In the genomic region with DNA sequence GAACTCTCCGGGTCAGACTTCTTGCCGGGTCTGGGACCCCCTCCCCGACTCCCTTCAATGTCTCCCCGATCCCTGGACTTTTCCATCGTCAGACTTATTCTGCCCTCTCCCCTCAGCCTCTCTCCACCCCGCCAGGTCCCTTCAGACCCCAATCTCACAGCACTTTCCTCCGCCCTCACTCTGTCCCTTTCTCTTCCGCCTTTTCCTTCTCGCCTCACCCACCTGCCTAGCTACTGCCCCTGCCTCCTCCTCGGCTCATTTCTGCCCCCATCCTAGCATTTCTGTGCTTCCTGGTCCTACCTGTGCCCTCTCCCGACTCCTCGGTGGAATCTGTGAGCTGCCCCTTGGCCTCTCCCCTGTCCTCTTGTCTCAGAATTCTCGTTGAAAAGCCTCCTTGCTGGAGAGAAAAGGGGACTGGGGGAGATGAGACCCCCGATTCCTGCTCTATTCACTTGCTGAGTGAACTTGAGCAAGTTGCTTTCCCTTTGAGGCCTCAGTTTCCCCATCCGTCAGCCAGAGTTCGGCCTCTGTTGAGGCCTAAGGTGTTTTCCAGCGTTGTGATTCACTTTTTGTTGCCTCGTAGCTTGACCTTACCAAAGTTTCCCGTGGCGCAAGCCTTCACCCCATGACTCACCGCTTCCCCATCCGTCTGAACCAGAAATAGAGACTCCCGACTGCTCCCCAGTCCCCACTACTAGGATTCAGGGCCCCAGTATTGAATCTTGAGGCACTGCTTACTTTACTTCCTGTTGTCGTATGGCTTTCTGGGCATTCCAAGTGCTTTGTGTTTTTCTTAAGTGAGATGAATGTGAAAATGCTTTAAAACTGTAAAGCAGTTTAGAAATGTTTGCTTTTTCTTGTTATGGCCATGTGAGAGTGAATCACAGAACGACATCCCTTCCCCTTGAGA, we compare ENCODE assay signal across 8 cellular contexts. TPM values are rescaled to one million over a fixed set of nuclear protein-coding genes. Genes with fewer than 3 reads are reported as not detected.
DNase-seq lines count a peak whose midpoint lies in the region; ATAC-seq and TF ChIP-seq lines count a peak whose summit lies in the region.

No MANE protein-coding gene starts in this region.

- H3K9me3 Mint-ChIP-seq in activated T-cell treated with anti-CD3 and anti-CD28 coated beads, Interleukin-2, amount 50 U/mL, for 24 hours: no peaks in the 10 kb centered on the region

- ATAC-seq in GM21528 (IDR thresholded peaks at IDR 0.05; ENCODE audit: low FRiP score, unreplicated experiment) (peak; percentile 3), GM21390 (IDR thresholded peaks at IDR 0.05; ENCODE audit: unreplicated experiment) (no peak)

- H3K4me1 Mint-ChIP-seq in activated T-cell treated with anti-CD3 and anti-CD28 coated beads, Interleukin-2, amount 50 U/mL, for 24 hours (ENCODE audit: low read depth): peaks cover 55% of the 10 kb centered on the region

- H3K27ac Mint-ChIP-seq in activated T-cell treated with anti-CD3 and anti-CD28 coated beads, Interleukin-2, amount 50 U/mL, for 24 hours: peak overlapping the region; percentile 98

- H3K4me1 ChIP-seq in BE2C (no peaks in the 10 kb centered on the region; the same call in 1 of the 2 replicates), neuron (ENCODE audit: insufficient read depth, low read length) (peaks cover 11% of the 10 kb centered on the region)

- TF ChIP-seq CTCF in BE2C (IDR thresholded peaks at IDR 0.05; ENCODE audit: low read depth, low read length) (no peak), fibroblast of villous mesenchyme (IDR thresholded peaks at IDR 0.05; ENCODE audit: insufficient read depth, low read depth, low read length) (no peak)

- no peaks in the 10 kb centered on the region for H3K27me3 Mint-ChIP-seq in activated T-cell treated with anti-CD3 and anti-CD28 coated beads, Interleukin-2, amount 50 U/mL, for 24 hours

- H2AFZ ChIP-seq in neuron (ENCODE audit: low read depth, low read length): peak overlapping the region; percentile 40

- H3K27me3 ChIP-seq in BE2C (no peaks in the 10 kb centered on the region), neuron (ENCODE audit: insufficient read depth, low read length) (no peaks in the 10 kb centered on the region)

- H3K36me3 Mint-ChIP-seq in activated T-cell treated with anti-CD3 and anti-CD28 coated beads, Interleukin-2, amount 50 U/mL, for 24 hours (ENCODE audit: low read depth): peaks cover 47% of the 10 kb centered on the region

- H3K4me3 ChIP-seq in BE2C (ENCODE audit: low read depth, low read length) (peak overlapping the region; percentile 90), fibroblast of villous mesenchyme (ENCODE audit: low read depth, low read length) (peak overlapping the region; percentile 68), neuron (ENCODE audit: low read length) (peak overlapping the region; percentile 76)

- peak overlapping the region; percentile 96 for H3K4me3 Mint-ChIP-seq in activated T-cell treated with anti-CD3 and anti-CD28 coated beads, Interleukin-2, amount 50 U/mL, for 24 hours

- no peaks in the 10 kb centered on the region for H3K9me3 ChIP-seq in BE2C
- H3K9me3 ChIP-seq in neuron (ENCODE audit: low read length): no peaks in the 10 kb centered on the region

- H3K36me3 ChIP-seq in BE2C: no peaks in the 10 kb centered on the region; the same call in 1 of the 2 replicates
- no peaks in the 10 kb centered on the region for H3K36me3 ChIP-seq in neuron (ENCODE audit: insufficient read depth, low read length)

- DNase-seq in BE2C: peak; percentile 22
- DNase-seq in NCI-H460 (ENCODE audit: extremely low read depth, low read depth): peak; percentile 61
- peak; percentile 47 for DNase-seq in activated T-cell treated with anti-CD3 and anti-CD28 coated beads, Interleukin-2, amount 50 U/mL, for 24 hours
- DNase-seq in fibroblast of villous mesenchyme (ENCODE audit: low read depth): peak; percentile 92
- peak; percentile 71 for DNase-seq in ureter (ENCODE audit: low spot score)

RNA-seq across cellular contexts. Expression of gene CHMP4B, which starts 0.9 kb away (rescaled TPM):
- 132 TPM for polyA plus RNA-seq in BE2C (2012; ENCODE audit: insufficient read depth, insufficient read length, low read depth)
- 22.6 and 26.6 TPM in 2 replicates for total RNA-seq in NCI-H460 (2014; rRNA removed; shearing (Covaris generic))
- polyA plus RNA-seq in NCI-H460 (2014; cell fraction: nucleus; rRNA removed): 6.8 and 11.6 TPM in 2 replicates
- total RNA-seq in fibroblast of villous mesenchyme: 28.3 and 32.0 TPM in 2 replicates
- 124 TPM for total RNA-seq in ureter

Comparison
In these comparisons a context has a peak if more than half of its experiments do, and no peak if none do; other contexts are left out.
1. DNase-seq: peak in every context shown above with its lines; median percentile 92 in fibroblast of villous mesenchyme; 71 in ureter; 61 in NCI-H460; 47 in activated T-cell treated with anti-CD3 and anti-CD28 coated beads, Interleukin-2, amount 50 U/mL, for 24 hours; 22 in BE2C.